Comparison of ENCODE assay signal across 8 cellular contexts in the genomic region with DNA sequence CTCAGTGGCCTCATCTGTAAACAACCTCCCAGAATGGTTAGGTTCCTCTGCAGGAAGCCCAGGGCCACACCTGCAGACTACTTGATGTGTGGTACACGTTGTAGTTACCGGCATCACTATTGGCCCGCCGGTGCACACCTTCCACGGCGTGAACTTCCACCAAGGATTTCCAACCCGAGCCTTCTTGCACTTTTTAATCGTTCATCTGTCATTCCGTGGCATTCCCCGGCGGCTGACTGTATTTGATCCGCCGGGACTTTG. TPM values are rescaled to one million over a fixed set of nuclear protein-coding genes. Genes with fewer than 3 reads are reported as not detected.
A peak's percentile ranks its signal among the peaks of the same experiment; 100 is the strongest.
DNase-seq lines count a peak whose midpoint lies in the region; TF ChIP-seq lines count a peak whose summit lies in the region.

No MANE protein-coding gene starts in this region.

- CTCF ChIA-PET in GM10248 (lab: Yijun Ruan, JAX), result no interaction called here

- H3K4me1 Mint-ChIP-seq in endodermal cell, result peaks cover 2% of the 10 kb centered on the region

- H3K4me1 ChIP-seq in BE2C (no peaks in the 10 kb centered on the region), endodermal cell (ENCODE audit: control insufficient read depth, insufficient read depth, low read length) (no peaks in the 10 kb centered on the region), neutrophil (ENCODE audit: control insufficient read depth in 1 of 2, insufficient read depth in 1 of 2, low read depth in 1 of 2, low read length in 1 of 2) (peaks cover 43 to 49% of the 10 kb centered on the region in 2 experiments)

- peak overlapping the region; percentile 57 for H3K4me3 Mint-ChIP-seq in endodermal cell

- H3K27ac ChIP-seq in endodermal cell (ENCODE audit: low read depth, low read length) (no peak overlapping the region), neutrophil (peak overlapping the region; percentile 27)

- no peaks in the 10 kb centered on the region for H3K36me3 ChIP-seq in BE2C
- H3K36me3 ChIP-seq in H7 (replicated peaks; ENCODE audit: control insufficient read depth, insufficient read depth, low read length), result no peaks in the 10 kb centered on the region
- no peaks in the 10 kb centered on the region for H3K36me3 ChIP-seq in endodermal cell (ENCODE audit: control insufficient read depth, insufficient read depth, low read length)
- H3K36me3 ChIP-seq in neutrophil, result no peaks in the 10 kb centered on the region

- WGBS in endodermal cell (ENCODE audit: insufficient coverage in 1 of 2, insufficient read length in 1 of 2), 2 experiments, result 9 to 13% methylated on average over 11 to 13 of the region's 13 CpGs

- DNase-seq in BE2C, result no peak
- no peak for DNase-seq in H7
- DNase-seq in T follicular helper cell (ENCODE audit: low read depth), result peak; percentile 21
- no peak for DNase-seq in endodermal cell
- no peak for DNase-seq in GM10248 (ENCODE audit: extremely low spot score)
- DNase-seq in NOMO-1 (lab: John Stamatoyannopoulos, UW; ENCODE audit: unreplicated experiment in 2 of 2), result no peak
- no peak for DNase-seq in OCI-M1 (lab: John Stamatoyannopoulos, UW)

- peak overlapping the region; percentile 76 for H3K4me3 ChIP-seq in BE2C (ENCODE audit: low read depth, low read length)
- peak overlapping the region; percentile 66 for H3K4me3 ChIP-seq in H7 (ENCODE audit: insufficient read depth, low read depth, low read length)
- H3K4me3 ChIP-seq in endodermal cell (ENCODE audit: low read length), result peak overlapping the region; percentile 90
- peak overlapping the region; percentile 43 to 56 for H3K4me3 ChIP-seq in neutrophil (ENCODE audit: low read depth in 1 of 2, low read length in 1 of 2)

- H3K27ac Mint-ChIP-seq in endodermal cell, result peak overlapping the region; percentile 35

- H3K9ac ChIP-seq in endodermal cell (ENCODE audit: extremely low read depth, low read length, poor library complexity, severe bottlenecking), result no peak overlapping the region

- H3K27me3 ChIP-seq in BE2C (no peaks in the 10 kb centered on the region), H7 (ENCODE audit: control insufficient read depth, insufficient read depth, low read length) (peaks cover 11% of the 10 kb centered on the region; the same call in 1 of the 2 replicates), endodermal cell (ENCODE audit: control insufficient read depth, insufficient read depth, low read length, poor library complexity, severe bottlenecking) (peaks cover 20% of the 10 kb centered on the region), neutrophil (peaks cover 58% of the 10 kb centered on the region)

- TF ChIP-seq CTCF in BE2C (IDR thresholded peaks at IDR 0.05; ENCODE audit: low read depth, low read length), result no peak
- TF ChIP-seq CTCF in endodermal cell (conservative IDR thresholded peaks at IDR 0.05), result no peak
- no peak for TF ChIP-seq CTCF in neutrophil (IDR thresholded peaks at IDR 0.05)
- no peak for TF ChIP-seq CTCF in GM10248 (IDR thresholded peaks at IDR 0.05; ENCODE audit: control extremely low read depth, extremely low read depth, low read depth, missing control alignments)

- H3K27me3 Mint-ChIP-seq in endodermal cell (ENCODE audit: insufficient read depth), result peaks cover 42% of the 10 kb centered on the region

- no peaks in the 10 kb centered on the region for H3K9me3 Mint-ChIP-seq in endodermal cell

- H3K36me3 Mint-ChIP-seq in endodermal cell (ENCODE audit: low read depth), result no peaks in the 10 kb centered on the region

- H3K9me3 ChIP-seq in BE2C (no peaks in the 10 kb centered on the region), endodermal cell (ENCODE audit: control insufficient read depth, low read length) (no peaks in the 10 kb centered on the region), neutrophil (no peaks in the 10 kb centered on the region)

- POLR2A ChIA-PET in GM10248 (lab: Yijun Ruan, JAX), result no interaction called here

RNA-seq across cellular contexts. Expression of gene TRIM41, which starts 5.3 kb away (rescaled TPM):
- polyA plus RNA-seq in BE2C (2012; ENCODE audit: insufficient read depth, insufficient read length, low read depth), result 80.4 TPM
- total RNA-seq in H7 (2014; rRNA removed; shearing (Covaris generic)), result 13.6 and 19.8 TPM in 2 replicates
- 10 to 100 TPM; 37.5 to 41.7 TPM for total RNA-seq in endodermal cell
- 29.1 TPM for polyA plus RNA-seq in endodermal cell (2013, experiment 1 of 2)
- 23.7 TPM for polyA plus RNA-seq in endodermal cell (2013, experiment 2 of 2)

RNA-seq across cellular contexts. Expression of gene TRIM7, which starts 12.7 kb away (rescaled TPM):
- 3.2 TPM for polyA plus RNA-seq in BE2C (2012; ENCODE audit: insufficient read depth, insufficient read length, low read depth)
- total RNA-seq in H7 (2014; rRNA removed; shearing (Covaris generic)), result 0.07 and 0.92 TPM in 2 replicates
- total RNA-seq in endodermal cell, result not detected
- 0.21 TPM for polyA plus RNA-seq in endodermal cell (2013, experiment 1 of 2)
- polyA plus RNA-seq in endodermal cell (2013, experiment 2 of 2), result 0.29 TPM

RNA-seq across cellular contexts. Expression of gene RACK1, which starts 26.0 kb away (rescaled TPM):
- polyA plus RNA-seq in BE2C (2012; ENCODE audit: insufficient read depth, insufficient read length, low read depth), result 2,500 TPM
- 5,491 and 6,126 TPM in 2 replicates for total RNA-seq in H7 (2014; rRNA removed; shearing (Covaris generic))
- total RNA-seq in endodermal cell, result 1,000 to 10,000 TPM; 1,942 to 1,975 TPM
- 2,359 TPM for polyA plus RNA-seq in endodermal cell (2013, experiment 1 of 2)
- polyA plus RNA-seq in endodermal cell (2013, experiment 2 of 2), result 2,067 TPM

RNA-seq across cellular contexts. Expression of gene TRIM52, which starts 43.2 kb away (rescaled TPM):
- 33.8 TPM for polyA plus RNA-seq in BE2C (2012; ENCODE audit: insufficient read depth, insufficient read length, low read depth)
- 1.9 and 2.4 TPM in 2 replicates for total RNA-seq in H7 (2014; rRNA removed; shearing (Covaris generic))
- total RNA-seq in endodermal cell, result 1 to 10 TPM; 5.3 to 5.9 TPM
- polyA plus RNA-seq in endodermal cell (2013, experiment 1 of 2), result 8.0 TPM
- polyA plus RNA-seq in endodermal cell (2013, experiment 2 of 2), result 5.8 TPM
